In genomic region chr14:106309423-106309822, GRCh38 we compare ENCODE assay signal across 12 cellular contexts.
DNase-seq lines count a peak whose midpoint lies in the region; ATAC-seq lines count a peak whose summit lies in the region.
"Had no signal": no experiment of that assay in that cellular context is flagged by ENCODE, and none has a peak within 500 bp of the region (broad histone marks: within the 10 kb centered on the region; RNA-seq: fewer than 3 reads in every experiment).

No MANE protein-coding gene starts in this region.

- no peak overlapping the region for H3K9ac ChIP-seq in BLaER1

- H3K4me1 ChIP-seq in BLaER1 = peaks cover 53% of the 10 kb centered on the region
- H3K4me1 ChIP-seq: Peyer's patch, uterus had no signal

- no peak overlapping the region for H3K4me3 ChIP-seq in BLaER1
- H3K4me3 ChIP-seq: Peyer's patch, uterus had no signal

- ATAC-seq in GM18873 (IDR thresholded peaks at IDR 0.05; ENCODE audit: low FRiP score, unreplicated experiment) (peak; percentile 19), HG02571 (IDR thresholded peaks at IDR 0.05; ENCODE audit: unreplicated experiment) (peak; percentile 17), HG03571 (IDR thresholded peaks at IDR 0.05; ENCODE audit: unreplicated experiment) (peak; percentile 39), HG03432 (IDR thresholded peaks at IDR 0.05; ENCODE audit: unreplicated experiment) (no peak)

- peaks cover 4% of the 10 kb centered on the region for H3K9me3 ChIP-seq in BLaER1
- H3K9me3 ChIP-seq: uterus had no signal

- H4K20me1 ChIP-seq in BLaER1 = no peaks in the 10 kb centered on the region

- H3K27me3 ChIP-seq in BLaER1 = no peaks in the 10 kb centered on the region
- H3K27me3 ChIP-seq: Peyer's patch, uterus had no signal

- peak overlapping the region; percentile 51 for H3K27ac ChIP-seq in BLaER1
- H3K27ac ChIP-seq: Peyer's patch, uterus had no signal

- no peak for DNase-seq in pons (ENCODE audit: low spot score)
- no peak for DNase-seq in globus pallidus (ENCODE audit: low spot score)
- DNase-seq in NCI-H1694 (lab: John Stamatoyannopoulos, UW) = no peak
- DNase-seq: NCI-H226, substantia nigra, uterus had no signal

- peak overlapping the region; percentile 51 for H3K4me2 ChIP-seq in BLaER1

- no peaks in the 10 kb centered on the region for H3K36me3 ChIP-seq in BLaER1
- H3K36me3 ChIP-seq: Peyer's patch, uterus had no signal
